8 cellular contexts compared by ENCODE assay signal in the genomic region with DNA sequence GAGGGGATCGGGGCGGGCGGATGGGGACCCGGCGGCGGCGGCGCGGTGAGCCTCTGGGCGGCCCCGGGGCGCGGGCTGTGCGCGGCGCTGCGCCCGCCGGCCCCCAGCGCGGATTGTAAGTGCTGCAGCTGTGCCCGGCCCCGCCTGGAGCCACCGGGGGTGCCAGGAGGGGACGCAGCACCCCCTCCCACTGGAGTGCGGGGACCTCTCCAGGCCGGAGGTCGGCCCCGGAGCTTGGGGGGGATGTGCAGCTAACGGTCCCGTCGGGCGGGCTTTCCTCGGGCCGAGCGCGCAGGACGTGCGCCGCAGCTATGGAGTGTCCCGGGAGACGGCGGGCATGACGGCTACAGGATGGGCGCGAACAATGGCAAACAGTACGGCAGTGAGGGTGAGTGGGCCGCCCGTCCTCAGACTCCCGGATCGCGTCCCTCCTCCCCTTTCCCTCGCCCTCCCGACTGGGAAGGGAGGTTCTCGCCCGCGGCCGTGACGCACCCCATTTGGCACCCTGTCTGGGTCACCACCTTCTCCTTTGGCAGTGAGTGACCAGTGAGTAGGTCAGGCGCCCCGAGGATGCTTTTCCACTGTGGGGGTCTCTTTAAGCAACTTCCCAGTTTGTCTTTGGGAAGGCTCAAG. TPM values are rescaled to one million over a fixed set of nuclear protein-coding genes. Genes with fewer than 3 reads are reported as not detected.
DNase-seq lines count a peak whose midpoint lies in the region; ATAC-seq lines count a peak whose summit lies in the region.

No MANE protein-coding gene starts in this region.

- H3K9me3 ChIP-seq in T-helper 17 cell (ENCODE audit: control insufficient read depth, low read length, poor library complexity, severe bottlenecking): no peaks in the 10 kb centered on the region

- peaks cover 28% of the 10 kb centered on the region for H3K27me3 Mint-ChIP-seq in T-helper 17 cell

- peak overlapping the region; percentile 22 to 91 (median 69) for H3K27ac ChIP-seq in skin epidermis

- no peak overlapping the region for H3K4me3 Mint-ChIP-seq in T-helper 17 cell

- DNase-seq in astrocyte of the hippocampus (ENCODE audit: low read depth, low spot score) (peak; percentile 72), iPS-NIHi11 (ENCODE audit: low spot score) (peak; percentile 32), T-helper 17 cell (no peak), LoVo (ENCODE audit: low spot score) (no peak)

- no peaks in the 10 kb centered on the region for H3K4me1 Mint-ChIP-seq in T-helper 17 cell

- no peak overlapping the region for H3K27ac Mint-ChIP-seq in T-helper 17 cell

- H3K4me3 ChIP-seq in skin epidermis: peak overlapping the region; percentile 37 to 51 (median 43)

- peak; percentile 44 for ATAC-seq in HG02642 (IDR thresholded peaks at IDR 0.05; ENCODE audit: poor library complexity, unreplicated experiment)
- no peak for ATAC-seq in T-helper 17 cell
- ATAC-seq in HG03097 (IDR thresholded peaks at IDR 0.05; ENCODE audit: low FRiP score, unreplicated experiment): no peak
- ATAC-seq in HG03469 (IDR thresholded peaks at IDR 0.05; ENCODE audit: unreplicated experiment): no peak

- peaks cover 3% of the 10 kb centered on the region for H3K36me3 Mint-ChIP-seq in T-helper 17 cell (ENCODE audit: low read depth)

RNA-seq across cellular contexts. Expression of gene FBXL7, which starts 0.5 kb away (rescaled TPM):
- total RNA-seq in T-helper 17 cell: not detected

Comparison
In these comparisons a context has a peak if more than half of its experiments do, and no peak if none do; other contexts are left out.
1. DNase-seq: peak in astrocyte of the hippocampus (single experiment) and iPS-NIHi11 (single experiment); none in T-helper 17 cell (0 of 3) and LoVo (single experiment).